28 cellular contexts compared by ENCODE assay signal in the genomic region with DNA sequence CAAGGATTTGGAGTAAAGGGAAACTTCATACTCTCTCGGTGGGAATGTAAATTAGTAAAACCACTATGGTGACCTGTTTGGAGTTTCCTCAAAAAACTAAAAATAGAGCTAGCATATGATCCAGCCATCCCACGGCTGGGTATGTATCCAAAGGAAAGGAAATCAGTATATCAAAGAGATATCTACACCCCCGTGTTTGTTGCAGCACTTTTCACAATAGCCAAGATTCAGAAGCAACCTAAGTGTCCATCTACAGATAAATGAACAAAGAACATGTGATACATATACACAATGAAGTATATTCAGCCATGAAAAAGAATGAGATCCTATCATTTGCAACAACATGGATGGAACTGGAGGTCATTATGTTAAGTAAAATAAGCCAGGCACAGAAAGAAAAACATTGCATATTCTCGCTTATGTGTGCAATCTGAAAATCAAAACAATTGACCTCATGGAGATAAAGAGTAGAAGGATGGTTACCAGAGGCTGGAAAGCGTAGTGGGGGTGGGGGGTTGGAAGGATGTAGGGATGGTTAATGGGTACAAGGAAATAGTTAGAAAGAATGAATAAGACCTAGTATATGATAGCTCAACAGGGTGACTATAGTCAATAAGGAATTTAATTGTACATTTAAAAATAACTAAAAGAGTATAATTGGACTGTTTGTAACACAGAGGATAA.
"Had no signal": no experiment of that assay in that cellular context is flagged by ENCODE, and none has a peak within 500 bp of the region (broad histone marks: within the 10 kb centered on the region; RNA-seq: fewer than 3 reads in every experiment).

No MANE protein-coding gene starts in this region.

- H3K27ac ChIP-seq: dorsolateral prefrontal cortex, gastroesophageal sphincter, heart right ventricle, left lung, neural progenitor cell, ovary, psoas muscle, sigmoid colon, stomach, thyroid gland, vagina had no signal

- H3K36me3 Mint-ChIP-seq: naive thymus-derived CD4-positive, alpha-beta T cell; stimulated activated effector memory CD8-positive, alpha-beta T cell treated with anti-CD3 and anti-CD28 coated beads, Interleukin-12 subunit alpha, Interleukin-12 subunit beta, amount 100 ng/mL, for 72 hours had no signal

- H3K27me3 Mint-ChIP-seq: naive thymus-derived CD4-positive, alpha-beta T cell had no signal

- H3K27me3 ChIP-seq: dorsolateral prefrontal cortex, gastroesophageal sphincter, heart right ventricle, left lung, neural progenitor cell, ovary, sigmoid colon, stomach, thyroid gland, vagina had no signal

- H3K36me3 ChIP-seq: gastroesophageal sphincter, heart right ventricle, left lung, neural progenitor cell, ovary, sigmoid colon, stomach, thyroid gland, vagina had no signal

- H3K9me3 ChIP-seq: gastroesophageal sphincter, heart right ventricle, left lung, ovary, psoas muscle, sigmoid colon, stomach, thyroid gland, vagina had no signal

- H3K4me1 ChIP-seq: gastroesophageal sphincter, heart right ventricle, left lung, neural progenitor cell, psoas muscle, sigmoid colon, stomach, vagina had no signal

- FAIRE-seq: islet of Langerhans had no signal

- DNase-seq: dorsolateral prefrontal cortex; effector CD4-positive, alpha-beta T cell; foreskin fibroblast; glutamatergic neuron; heart right ventricle; hippocampal formation; left cardiac atrium; left lung; mesendoderm; midbrain; naive thymus-derived CD4-positive, alpha-beta T cell; ovary; posterior cingulate gyrus; psoas muscle; right cardiac atrium; sigmoid colon; stimulated activated CD4-positive, alpha-beta T cell treated with anti-CD3 and anti-CD28 coated beads, Interleukin-2, amount 100 ng/mL, for 24 hours; stimulated activated CD4-positive, alpha-beta T cell treated with anti-CD3 and anti-CD28 coated beads, Interleukin-4, amount 100 ng/mL, for 24 hours; stimulated activated naive CD4-positive, alpha-beta T cell treated with Interleukin-2 at 50 U/mL for 16 hours; stomach; thyroid gland; trophoblast cell had no signal

- H2AFZ ChIP-seq: neural progenitor cell had no signal

- H3K4me3 ChIP-seq: dorsolateral prefrontal cortex, gastroesophageal sphincter, heart right ventricle, left lung, neural progenitor cell, ovary, psoas muscle, sigmoid colon, stomach, thyroid gland, vagina had no signal

- H3K9ac ChIP-seq: neural progenitor cell had no signal

- H3K27ac Mint-ChIP-seq: naive thymus-derived CD4-positive, alpha-beta T cell; nephron; neural progenitor cell; stimulated activated effector memory CD8-positive, alpha-beta T cell treated with anti-CD3 and anti-CD28 coated beads, Interleukin-12 subunit alpha, Interleukin-12 subunit beta, amount 100 ng/mL, for 72 hours had no signal

- H3K9me3 Mint-ChIP-seq: nephron; stimulated activated effector memory CD8-positive, alpha-beta T cell treated with anti-CD3 and anti-CD28 coated beads, Interleukin-12 subunit alpha, Interleukin-12 subunit beta, amount 100 ng/mL, for 72 hours had no signal

- ATAC-seq: gastroesophageal sphincter; heart right ventricle; left cardiac atrium; left lung; naive thymus-derived CD4-positive, alpha-beta T cell; psoas muscle; right cardiac atrium; stimulated activated effector memory CD8-positive, alpha-beta T cell treated with anti-CD3 and anti-CD28 coated beads, Interleukin-12 subunit alpha, Interleukin-12 subunit beta, amount 100 ng/mL, for 72 hours had no signal

- H3K4me3 Mint-ChIP-seq: naive thymus-derived CD4-positive, alpha-beta T cell; nephron; neural progenitor cell; stimulated activated effector memory CD8-positive, alpha-beta T cell treated with anti-CD3 and anti-CD28 coated beads, Interleukin-12 subunit alpha, Interleukin-12 subunit beta, amount 100 ng/mL, for 72 hours had no signal

- H3K4me2 ChIP-seq: neural progenitor cell had no signal

- H3K4me1 Mint-ChIP-seq: naive thymus-derived CD4-positive, alpha-beta T cell; stimulated activated effector memory CD8-positive, alpha-beta T cell treated with anti-CD3 and anti-CD28 coated beads, Interleukin-12 subunit alpha, Interleukin-12 subunit beta, amount 100 ng/mL, for 72 hours had no signal
